Comparison of ENCODE assay signal across 1 cellular context in genomic region chr19:46221981-46222610, GRCh38.
TF ChIP-seq lines count a peak whose summit lies in the region.

No MANE protein-coding gene starts in this region.

TF ChIP-seq in A549, 52 proteins besides CTCF, POLR2A, EP300 and RAD21 (continued from another document):
- TF ChIP-seq PBX3 (IDR thresholded peaks at IDR 0.05) (peak; percentile 68; the same call in 1 of the 2 replicates), JUN (IDR thresholded peaks at IDR 0.05) (peak; percentile 80 to 89), MAFK (IDR thresholded peaks at IDR 0.05; ENCODE audit: partially characterized antibody) (peak; percentile 84), FOSL2 (IDR thresholded peaks at IDR 0.05) (peak; percentile 82), FOSL2 (CRISPR knock-in tag; IDR thresholded peaks at IDR 0.05) (peak; percentile 68), MAX (IDR thresholded peaks at IDR 0.05) (peak; percentile 78; the same call in 1 of the 2 replicates), FOSB (CRISPR knock-in tag; IDR thresholded peaks at IDR 0.05) (no peak), MAZ (IDR thresholded peaks at IDR 0.05; ENCODE audit: borderline replicate concordance, low read depth, low read length) (0 out of 2 replicates have a peak, but pooled peaks have one; percentile 23), EHMT2 (IDR thresholded peaks at IDR 0.05; ENCODE audit: low read depth) (peak; percentile 83), EHF (CRISPR knock-in tag; IDR thresholded peaks at IDR 0.05) (no peak), CEBPB (IDR thresholded peaks at IDR 0.05) (peak in 1 of 2 experiments; percentile 80; a peak in 2 of 4 replicates), SMC3 (IDR thresholded peaks at IDR 0.05) (peak; percentile 25; the same call in 2 of the 3 replicates), GATA3 (IDR thresholded peaks at IDR 0.05; ENCODE audit: borderline replicate concordance) (peak; percentile 78; the same call in 1 of the 2 replicates), RCOR1 (IDR thresholded peaks at IDR 0.05; ENCODE audit: low read depth, low read length) (0 out of 2 replicates have a peak, but pooled peaks have one; percentile 55), NFE2L2 (conservative IDR thresholded peaks at IDR 0.05; ENCODE audit: low read length) (no peak), BCL3 (IDR thresholded peaks at IDR 0.05) (peak; percentile 77; the same call in 1 of the 3 replicates), MYC (IDR thresholded peaks at IDR 0.05; ENCODE audit: borderline replicate concordance, low read length) (no peak)
